In genomic region chr10:80511984-80512634, GRCh38 we compare ENCODE assay signal across 13 cellular contexts. TPM values are rescaled to one million over a fixed set of nuclear protein-coding genes. Genes with fewer than 3 reads are reported as not detected.
A peak's percentile ranks its signal among the peaks of the same experiment; 100 is the strongest.
DNase-seq lines count a peak whose midpoint lies in the region; ATAC-seq and TF ChIP-seq lines count a peak whose summit lies in the region.
"Had no signal": no experiment of that assay in that cellular context is flagged by ENCODE, and none has a peak within 500 bp of the region (broad histone marks: within the 10 kb centered on the region; RNA-seq: fewer than 3 reads in every experiment).

No MANE protein-coding gene starts in this region.

- DNase-seq in NCI-H146 (lab: John Stamatoyannopoulos, UW) (peak; percentile 11), NCI-H146 treated with DMSO at 0.1 percent for 48 hours (lab: John Stamatoyannopoulos, UW; ENCODE audit: unreplicated experiment) (no peak), Caco-2 (no peak), nephron progenitor cell (no peak), AML-193 (lab: John Stamatoyannopoulos, UW) (no peak)
- DNase-seq in activated naive CD8-positive, alpha-beta T cell treated with anti-CD3 and anti-CD28 coated beads for 36 hours = no peak
- DNase-seq: esophagus squamous epithelium, left colon, right lobe of liver, uterus had no signal

- H3K4me3 Mint-ChIP-seq in Caco-2 (ENCODE audit: unreplicated experiment) (no peak overlapping the region), nephron progenitor cell (no peak overlapping the region)
- H3K4me3 Mint-ChIP-seq in activated naive CD8-positive, alpha-beta T cell treated with anti-CD3 and anti-CD28 coated beads for 36 hours = no peak overlapping the region

- H3K27me3 ChIP-seq in Caco-2 (replicated peaks; ENCODE audit: control insufficient read depth, insufficient read depth, low read length) = no peaks in the 10 kb centered on the region
- H3K27me3 ChIP-seq: esophagus squamous epithelium, right lobe of liver, uterus had no signal

- H3K36me3 Mint-ChIP-seq in Caco-2 (ENCODE audit: insufficient read depth, unreplicated experiment) (peaks cover 100% of the 10 kb centered on the region), nephron progenitor cell (ENCODE audit: low read depth) (peaks cover 74% of the 10 kb centered on the region)
- H3K36me3 Mint-ChIP-seq in activated naive CD8-positive, alpha-beta T cell treated with anti-CD3 and anti-CD28 coated beads for 36 hours = peaks cover 31% of the 10 kb centered on the region

- H3K27me3 Mint-ChIP-seq in Caco-2 (ENCODE audit: insufficient read depth, unreplicated experiment) = no peaks in the 10 kb centered on the region
- H3K27me3 Mint-ChIP-seq in activated naive CD8-positive, alpha-beta T cell treated with anti-CD3 and anti-CD28 coated beads for 36 hours = no peaks in the 10 kb centered on the region
- no peaks in the 10 kb centered on the region for H3K27me3 Mint-ChIP-seq in nephron progenitor cell (ENCODE audit: low read depth, poor library complexity)

- BruUV-seq in Caco-2 (replicated peaks; lab: Mats Ljungman, UMichigan) = no TSS peak

- no peak overlapping the region for H3K4me3 ChIP-seq in Caco-2 (ENCODE audit: low read depth, low read length)
- H3K4me3 ChIP-seq: coronary artery, esophagus squamous epithelium, right lobe of liver, uterus had no signal

- H3K9me3 Mint-ChIP-seq in Caco-2 (ENCODE audit: unreplicated experiment) (no peaks in the 10 kb centered on the region), nephron progenitor cell (no peaks in the 10 kb centered on the region)
- H3K9me3 Mint-ChIP-seq in activated naive CD8-positive, alpha-beta T cell treated with anti-CD3 and anti-CD28 coated beads for 36 hours = no peaks in the 10 kb centered on the region

- CTCF ChIA-PET in Caco-2 (lab: Charles Lee) = interaction anchor here (0.6 kb wide), 1 partner anchor 116 kb away, joined by 5 read pairs; no protein-coding TSS in a partner anchor

- H3K4me1 ChIP-seq in Caco-2 = peaks cover 41% of the 10 kb centered on the region
- H3K4me1 ChIP-seq: right lobe of liver had no signal

- intact Hi-C loops in Caco-2 (cut with micrococcal nuclease; ENCODE audit: unreplicated experiment) = no loop called here

- H3K4me1 Mint-ChIP-seq in Caco-2 (ENCODE audit: low read depth, unreplicated experiment) = peaks cover 21% of the 10 kb centered on the region
- H3K4me1 Mint-ChIP-seq in activated naive CD8-positive, alpha-beta T cell treated with anti-CD3 and anti-CD28 coated beads for 36 hours = peaks cover 29% of the 10 kb centered on the region
- H3K4me1 Mint-ChIP-seq in nephron progenitor cell = peaks cover 39% of the 10 kb centered on the region

- ATAC-seq in GM21381 (IDR thresholded peaks at IDR 0.05; ENCODE audit: unreplicated experiment) (no peak), HG03342 (IDR thresholded peaks at IDR 0.05; ENCODE audit: unreplicated experiment) (no peak)

- H3K27ac Mint-ChIP-seq in Caco-2 (ENCODE audit: unreplicated experiment) (peak overlapping the region; percentile 8), nephron progenitor cell (peak overlapping the region; percentile 91)
- peak overlapping the region; percentile 87 for H3K27ac Mint-ChIP-seq in activated naive CD8-positive, alpha-beta T cell treated with anti-CD3 and anti-CD28 coated beads for 36 hours

- POLR2A ChIA-PET in Caco-2 (lab: Charles Lee) = no interaction called here

- H3K36me3 ChIP-seq in Caco-2 (ENCODE audit: control insufficient read depth, insufficient read depth, low read length) = peaks cover 19% of the 10 kb centered on the region
- H3K36me3 ChIP-seq: uterus had no signal

- no peaks in the 10 kb centered on the region for H3K9me3 ChIP-seq in Caco-2
- H3K9me3 ChIP-seq: esophagus squamous epithelium, right lobe of liver, uterus had no signal

- no peak for TF ChIP-seq CTCF in Caco-2 (IDR thresholded peaks at IDR 0.05; ENCODE audit: insufficient read depth in 1 of 2, low read depth in 1 of 2, low read length in 1 of 2, severe bottlenecking in 1 of 2, unreplicated experiment in 1 of 2)
- TF ChIP-seq CTCF in nephron progenitor cell (IDR thresholded peaks at IDR 0.05) = no peak

RNA-seq across cellular contexts. Expression of gene SH2D4B, which starts 25.6 kb away (rescaled TPM):
- total RNA-seq in Caco-2 (2022) = 0.09 and 0.23 TPM in 2 replicates
- under 1 TPM; 0.08 to 0.18 TPM for total RNA-seq in activated naive CD8-positive, alpha-beta T cell treated with anti-CD3 and anti-CD28 coated beads for 36 hours
- total RNA-seq: left colon, right lobe of liver had no signal

RNA-seq across cellular contexts. Expression of gene TSPAN14, which starts 58.0 kb away (rescaled TPM):
- 138 and 140 TPM in 2 replicates for total RNA-seq in Caco-2 (2022)
- 10 to 100 TPM; 39.6 to 40.4 TPM for total RNA-seq in activated naive CD8-positive, alpha-beta T cell treated with anti-CD3 and anti-CD28 coated beads for 36 hours

Comparison
In these comparisons a context has a peak if more than half of its experiments do, and no peak if none do; other contexts are left out.
1. H3K27ac Mint-ChIP-seq: peak in every context shown above with its lines; median percentile 91 in nephron progenitor cell; 87 in activated naive CD8-positive, alpha-beta T cell treated with anti-CD3 and anti-CD28 coated beads for 36 hours; 8 in Caco-2.